In the genomic region with DNA sequence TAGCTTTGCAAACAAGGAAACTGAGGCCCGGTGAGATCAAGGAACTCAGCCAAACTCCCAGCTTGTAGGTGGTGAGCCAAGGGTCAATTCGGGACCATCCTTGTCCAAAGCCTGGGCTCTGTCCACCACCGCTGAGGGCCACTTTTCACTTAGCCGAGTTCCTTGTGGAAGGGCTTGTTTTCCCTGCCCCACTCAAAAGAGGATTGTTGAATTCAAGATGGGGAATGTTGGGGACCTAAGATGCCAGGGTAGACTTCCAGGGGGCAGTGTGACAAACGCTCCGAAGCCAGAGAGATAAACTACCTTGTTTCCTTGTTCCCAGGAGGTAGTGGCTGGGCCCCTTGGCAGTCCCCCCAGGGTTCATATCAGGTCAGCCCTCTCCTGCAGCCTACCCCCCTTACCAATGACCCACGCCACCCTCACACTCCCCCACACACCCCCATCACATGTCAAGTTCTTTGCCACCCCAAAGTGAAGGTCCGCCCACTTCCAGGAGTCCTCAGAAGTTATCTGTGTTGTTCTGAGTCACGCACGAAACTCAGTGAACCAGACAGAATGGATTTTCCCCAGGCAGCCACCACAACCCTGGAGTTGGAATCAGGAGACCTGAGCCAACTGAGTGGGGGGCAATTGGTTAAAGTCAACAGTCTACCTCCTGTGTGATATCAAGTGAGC, we compare ENCODE assay signal across 11 cellular contexts. TPM values are rescaled to one million over a fixed set of nuclear protein-coding genes. Genes with fewer than 3 reads are reported as not detected.
DNase-seq lines count a peak whose midpoint lies in the region; ATAC-seq and TF ChIP-seq lines count a peak whose summit lies in the region.
"Had no signal": no experiment of that assay in that cellular context is flagged by ENCODE, and none has a peak within 500 bp of the region (broad histone marks: within the 10 kb centered on the region; RNA-seq: fewer than 3 reads in every experiment).

No MANE protein-coding gene starts in this region.

- no peaks in the 10 kb centered on the region for H3F3A ChIP-seq in smooth muscle cell (ENCODE audit: low read depth)

- intact Hi-C loops in Caco-2 (cut with micrococcal nuclease; ENCODE audit: unreplicated experiment): no loop called here

- H3K9me3 Mint-ChIP-seq in activated CD8-positive, alpha-beta memory T cell treated with anti-CD3 and anti-CD28 coated beads, Interleukin-2, amount 10 ng/mL, durations not matched to agents 7 days and 5 days (ENCODE audit: low read depth): no peaks in the 10 kb centered on the region
- no peaks in the 10 kb centered on the region for H3K9me3 Mint-ChIP-seq in Caco-2 (ENCODE audit: unreplicated experiment)
- H3K9me3 Mint-ChIP-seq: activated CD4-positive, alpha-beta T cell treated with anti-CD3 and anti-CD28 coated beads, Interleukin-2, amount 10 ng/mL, durations not matched to agents 7 days and 5 days; stimulated activated naive CD8-positive, alpha-beta T cell treated with anti-CD3 and anti-CD28 coated beads, Interleukin-15, Interleukin-2, amounts not matched to agents 100 ng/mL and 50 ng/mL, for 24 hours had no signal

- POLR2A ChIA-PET in Caco-2 (lab: Charles Lee): no interaction called here

- H3K9ac ChIP-seq in smooth muscle cell (ENCODE audit: low read depth): no peak overlapping the region

- H3K4me3 ChIP-seq in smooth muscle cell (no peak overlapping the region), Caco-2 (ENCODE audit: low read depth, low read length) (no peak overlapping the region)
- H3K4me3 ChIP-seq: cardiac muscle cell had no signal

- DNase-seq in ELR (ENCODE audit: low read depth) (peak; percentile 57), astrocyte of the hippocampus (ENCODE audit: low read depth, low spot score) (peak; percentile 71), iris pigment epithelial cell (ENCODE audit: low read depth) (peak; percentile 88), smooth muscle cell (lab: John Stamatoyannopoulos, UW; ENCODE audit: unreplicated experiment) (no peak), Caco-2 (no peak), NCI-H2107 (lab: John Stamatoyannopoulos, UW) (no peak)
- no peak for DNase-seq in activated CD8-positive, alpha-beta memory T cell treated with anti-CD3 and anti-CD28 coated beads, Interleukin-2, amount 10 ng/mL, durations not matched to agents 7 days and 5 days
- DNase-seq: activated CD4-positive, alpha-beta T cell treated with anti-CD3 and anti-CD28 coated beads, Interleukin-2, amount 10 ng/mL, durations not matched to agents 7 days and 5 days had no signal

- no peak for TF ChIP-seq CTCF in smooth muscle cell (IDR thresholded peaks at IDR 0.05; ENCODE audit: borderline replicate concordance, insufficient read depth, poor library complexity, severe bottlenecking)
- TF ChIP-seq CTCF in Caco-2 (IDR thresholded peaks at IDR 0.05; ENCODE audit: insufficient read depth in 1 of 2, low read depth in 1 of 2, low read length in 1 of 2, severe bottlenecking in 1 of 2, unreplicated experiment in 1 of 2): no peak

- no peak overlapping the region for H3K4me3 Mint-ChIP-seq in activated CD8-positive, alpha-beta memory T cell treated with anti-CD3 and anti-CD28 coated beads, Interleukin-2, amount 10 ng/mL, durations not matched to agents 7 days and 5 days
- H3K4me3 Mint-ChIP-seq in Caco-2 (ENCODE audit: unreplicated experiment): no peak overlapping the region
- H3K4me3 Mint-ChIP-seq: activated CD4-positive, alpha-beta T cell treated with anti-CD3 and anti-CD28 coated beads, Interleukin-2, amount 10 ng/mL, durations not matched to agents 7 days and 5 days; stimulated activated naive CD8-positive, alpha-beta T cell treated with anti-CD3 and anti-CD28 coated beads, Interleukin-15, Interleukin-2, amounts not matched to agents 100 ng/mL and 50 ng/mL, for 24 hours had no signal

- no peaks in the 10 kb centered on the region for H3K36me3 Mint-ChIP-seq in activated CD8-positive, alpha-beta memory T cell treated with anti-CD3 and anti-CD28 coated beads, Interleukin-2, amount 10 ng/mL, durations not matched to agents 7 days and 5 days
- H3K36me3 Mint-ChIP-seq in Caco-2 (ENCODE audit: insufficient read depth, unreplicated experiment): no peaks in the 10 kb centered on the region

- CTCF ChIA-PET in activated CD8-positive, alpha-beta memory T cell treated with anti-CD3 and anti-CD28 coated beads, Interleukin-2, amount 10 ng/mL, durations not matched to agents 7 days and 5 days (lab: Charles Lee): interaction anchor here (1.3 to 10.9 kb wide), 4 partner anchors 8 to 71 kb away, joined by 3 to 130 read pairs (median 8); no protein-coding TSS in a partner anchor
- CTCF ChIA-PET in Caco-2 (lab: Charles Lee): no interaction called here

- no peaks in the 10 kb centered on the region for H4K20me1 ChIP-seq in smooth muscle cell (ENCODE audit: low read depth)

- BruUV-seq in Caco-2 (replicated peaks; lab: Mats Ljungman, UMichigan): no TSS peak

- H3K27me3 ChIP-seq in smooth muscle cell (ENCODE audit: low read depth) (peaks cover 13% of the 10 kb centered on the region), Caco-2 (replicated peaks; ENCODE audit: control insufficient read depth, insufficient read depth, low read length) (peaks cover 3% of the 10 kb centered on the region)
- H3K27me3 ChIP-seq: cardiac muscle cell had no signal

- H3K36me3 ChIP-seq in smooth muscle cell (ENCODE audit: low read depth): no peaks in the 10 kb centered on the region
- no peaks in the 10 kb centered on the region for H3K36me3 ChIP-seq in Caco-2 (ENCODE audit: control insufficient read depth, insufficient read depth, low read length)
- H3K36me3 ChIP-seq: cardiac muscle cell had no signal

- no peak overlapping the region for H3K27ac ChIP-seq in smooth muscle cell (ENCODE audit: low read depth)
- H3K27ac ChIP-seq: cardiac muscle cell had no signal

- H3K4me1 Mint-ChIP-seq in activated CD8-positive, alpha-beta memory T cell treated with anti-CD3 and anti-CD28 coated beads, Interleukin-2, amount 10 ng/mL, durations not matched to agents 7 days and 5 days: no peaks in the 10 kb centered on the region
- no peaks in the 10 kb centered on the region for H3K4me1 Mint-ChIP-seq in Caco-2 (ENCODE audit: low read depth, unreplicated experiment)
- H3K4me1 Mint-ChIP-seq: activated CD4-positive, alpha-beta T cell treated with anti-CD3 and anti-CD28 coated beads, Interleukin-2, amount 10 ng/mL, durations not matched to agents 7 days and 5 days had no signal

- H3K27ac Mint-ChIP-seq in activated CD8-positive, alpha-beta memory T cell treated with anti-CD3 and anti-CD28 coated beads, Interleukin-2, amount 10 ng/mL, durations not matched to agents 7 days and 5 days: no peak overlapping the region
- H3K27ac Mint-ChIP-seq in Caco-2 (ENCODE audit: unreplicated experiment): no peak overlapping the region
- H3K27ac Mint-ChIP-seq: activated CD4-positive, alpha-beta T cell treated with anti-CD3 and anti-CD28 coated beads, Interleukin-2, amount 10 ng/mL, durations not matched to agents 7 days and 5 days; stimulated activated naive CD8-positive, alpha-beta T cell treated with anti-CD3 and anti-CD28 coated beads, Interleukin-15, Interleukin-2, amounts not matched to agents 100 ng/mL and 50 ng/mL, for 24 hours had no signal

- ATAC-seq in activated CD8-positive, alpha-beta memory T cell treated with anti-CD3 and anti-CD28 coated beads, Interleukin-2, amount 10 ng/mL, durations not matched to agents 7 days and 5 days: no peak
- no peak for ATAC-seq in GM18868 (IDR thresholded peaks at IDR 0.05; ENCODE audit: unreplicated experiment)

- H3K27me3 Mint-ChIP-seq in activated CD8-positive, alpha-beta memory T cell treated with anti-CD3 and anti-CD28 coated beads, Interleukin-2, amount 10 ng/mL, durations not matched to agents 7 days and 5 days: peaks cover 88% of the 10 kb centered on the region
- H3K27me3 Mint-ChIP-seq in Caco-2 (ENCODE audit: insufficient read depth, unreplicated experiment): peaks cover 32% of the 10 kb centered on the region

- H3K9me3 ChIP-seq in smooth muscle cell (replicated peaks; ENCODE audit: low read depth) (no peaks in the 10 kb centered on the region), Caco-2 (no peaks in the 10 kb centered on the region)

- H3K4me1 ChIP-seq in smooth muscle cell (ENCODE audit: low read depth): peaks cover 31% of the 10 kb centered on the region
- no peaks in the 10 kb centered on the region for H3K4me1 ChIP-seq in Caco-2

- WGBS in smooth muscle cell (ENCODE audit: low lambda C conversion rate): 73% methylated on average over 10 of the region's 10 CpGs

- H3K79me2 ChIP-seq in smooth muscle cell (ENCODE audit: low read depth): no peaks in the 10 kb centered on the region

- peak overlapping the region; percentile 41 for H3K4me2 ChIP-seq in smooth muscle cell

- H2AFZ ChIP-seq in smooth muscle cell (ENCODE audit: low read depth): no peak overlapping the region

RNA-seq across cellular contexts. Expression of gene ATOH8, which starts 10.3 kb away (rescaled TPM):
- total RNA-seq in smooth muscle cell: 5.2 and 6.5 TPM in 2 replicates
- 4.6 and 5.2 TPM in 2 replicates for polyA plus RNA-seq in smooth muscle cell
- total RNA-seq in activated CD8-positive, alpha-beta memory T cell treated with anti-CD3 and anti-CD28 coated beads, Interleukin-2, amount 10 ng/mL, durations not matched to agents 7 days and 5 days: under 1 TPM; 0.12 to 0.40 TPM
- total RNA-seq in Caco-2 (2022): not detected in 2 replicates

RNA-seq across cellular contexts. Expression of gene GNLY, which starts 49.3 kb away (rescaled TPM):
- total RNA-seq in smooth muscle cell (not detected in 2 replicates), Caco-2 (2022) (not detected in 2 replicates)
- not detected in 2 replicates for polyA plus RNA-seq in smooth muscle cell
- total RNA-seq in activated CD8-positive, alpha-beta memory T cell treated with anti-CD3 and anti-CD28 coated beads, Interleukin-2, amount 10 ng/mL, durations not matched to agents 7 days and 5 days: 1,000 to 10,000 TPM in 1 of 2 experiments, 100 to 1,000 TPM in 1; 364 to 1,915 TPM
- total RNA-seq: cardiac muscle cell had no signal
- polyA plus RNA-seq: cardiac muscle cell had no signal

Comparison
In these comparisons a context has a peak if more than half of its experiments do, and no peak if none do; other contexts are left out.
1. DNase-seq: peak in ELR (single experiment), astrocyte of the hippocampus (single experiment) and iris pigment epithelial cell (single experiment); none in smooth muscle cell (single experiment), activated CD8-positive, alpha-beta memory T cell treated with anti-CD3 and anti-CD28 coated beads, Interleukin-2, amount 10 ng/mL, durations not matched to agents 7 days and 5 days (single experiment), Caco-2 (0 of 2) and NCI-H2107 (single experiment).
2. RNA of gene GNLY, which starts 49.3 kb away (total RNA-seq): 364 to 1,915 TPM in activated CD8-positive, alpha-beta memory T cell treated with anti-CD3 and anti-CD28 coated beads, Interleukin-2, amount 10 ng/mL, durations not matched to agents 7 days and 5 days; not detected in Caco-2 and not detected in smooth muscle cell; every median in the first group is over 100 times any median in the second.